ENCODE assay signal across 8 cellular contexts in genomic region chr15:40593588-40594428, GRCh38. TPM values are rescaled to one million over a fixed set of nuclear protein-coding genes. Genes with fewer than 3 reads are reported as not detected.
DNase-seq lines count a peak whose midpoint lies in the region; ATAC-seq, FAIRE-seq and TF ChIP-seq lines count a peak whose summit lies in the region.

Gene KNL1 (plus strand): TSS chr15:40594249. CDS start chr15:40602932, 8,683 bp downstream.

- no peaks in the 10 kb centered on the region for H3K27me3 ChIP-seq in AG04450 (ENCODE audit: control insufficient read depth, insufficient read depth, low read length)
- no peaks in the 10 kb centered on the region for H3K27me3 ChIP-seq in bronchial epithelial cell (ENCODE audit: control insufficient read depth, insufficient read depth, low read length)

- CTCF ChIA-PET in AG04450 (lab: Charles Lee), result interaction anchor here (0.6 kb wide), 2 partner anchors 19 to 86 kb away, joined by 3 to 5 read pairs; no protein-coding TSS in a partner anchor

- no peaks in the 10 kb centered on the region for H3K36me3 ChIP-seq in bronchial epithelial cell (ENCODE audit: control insufficient read depth, insufficient read depth, low read length)

- POLR2A ChIA-PET in AG04450 (lab: Yijun Ruan, JAX), result interaction anchor here (0.7 kb wide), 1 partner anchor 253 kb away, joined by 5 read pairs; no protein-coding TSS in a partner anchor

- TF ChIP-seq CTCF in AG04450 (IDR thresholded peaks at IDR 0.05; ENCODE audit: low read depth, low read length) (no peak), WI38 (IDR thresholded peaks at IDR 0.05; ENCODE audit: low read depth, low read length) (no peak), bronchial epithelial cell (IDR thresholded peaks at IDR 0.05; ENCODE audit: insufficient read depth, low read length, severe bottlenecking) (no peak)

- DNase-seq in AG04450 (ENCODE audit: low read depth, low spot score) (peak; percentile 88), NCI-H226 (peak; percentile 66), bronchial epithelial cell (ENCODE audit: low read depth) (peak; percentile 85), iPS-NIHi11 (ENCODE audit: low spot score) (peak; percentile 89)

- ATAC-seq in GM18909 (IDR thresholded peaks at IDR 0.05; ENCODE audit: poor library complexity, unreplicated experiment), result peak; percentile 74
- peak; percentile 79 for ATAC-seq in HG03175 (IDR thresholded peaks at IDR 0.05; ENCODE audit: unreplicated experiment)

- FAIRE-seq in bronchial epithelial cell (lab: Jason Lieb, UNC), result no peak

- H3K4me3 ChIP-seq in AG04450 (ENCODE audit: low read depth, low read length) (peak within 1 kb of the TSS; percentile 84), WI38 (ENCODE audit: low read depth, low read length) (peak within 1 kb of the TSS; percentile 82), bronchial epithelial cell (ENCODE audit: low read depth, low read length) (peak within 1 kb of the TSS; percentile 89), skin epidermis (peak within 1 kb of the TSS; percentile 54 to 88 (median 69))

- H3K9me3 ChIP-seq in AG04450 (ENCODE audit: control insufficient read depth, insufficient read depth, low read length), result no peaks in the 10 kb centered on the region

- peak within 1 kb of the TSS; percentile 92 for H3K27ac ChIP-seq in AG04450 (ENCODE audit: low read depth, low read length)
- H3K27ac ChIP-seq in skin epidermis, result peak within 1 kb of the TSS in 20 of 21 experiments; percentile 78 to 98 (median 92)

RNA-seq across cellular contexts. Expression of gene KNL1, which starts in this region (rescaled TPM):
- polyA plus RNA-seq in AG04450 (2011; rRNA removed), result 3.0 and 5.6 TPM in 2 replicates
- polyA minus RNA-seq in AG04450 (2011; rRNA and poly(A)+ RNA removed), result 3.2 and 9.1 TPM in 2 replicates
- total RNA-seq in bronchial epithelial cell, result 0.53 and 1.0 TPM in 2 replicates

Comparison
In these comparisons a context has a peak if more than half of its experiments do, and no peak if none do; other contexts are left out.
1. Peak in every context shown above with its lines: DNase-seq, ATAC-seq, H3K4me3 ChIP-seq and H3K27ac ChIP-seq.